In genomic region chr17:41810659-41811548, GRCh38 we compare ENCODE assay signal across 1 cellular context.
TF ChIP-seq lines count a peak whose summit lies in the region.

No MANE protein-coding gene starts in this region.

TF ChIP-seq in GM12878, 131 proteins besides CTCF, POLR2A, EP300 and RAD21:
- TF ChIP-seq KLF5 (IDR thresholded peaks at IDR 0.05; ENCODE audit: partially characterized antibody) (no peak), TCF12 (IDR thresholded peaks at IDR 0.05; ENCODE audit: low read depth, low read length) (peak; percentile 39; the same call in 1 of the 2 replicates)
